In genomic region chr5:126508251-126508961, GRCh38 we compare ENCODE assay signal across 10 cellular contexts.
DNase-seq lines count a peak whose midpoint lies in the region; ATAC-seq and TF ChIP-seq lines count a peak whose summit lies in the region.
"Had no signal": no experiment of that assay in that cellular context is flagged by ENCODE, and none has a peak within 500 bp of the region (broad histone marks: within the 10 kb centered on the region; RNA-seq: fewer than 3 reads in every experiment).

No MANE protein-coding gene starts in this region.

- DNase-seq in CD8-positive, alpha-beta memory T cell = peak in 2 of 5 donors; percentile 26 to 39
- DNase-seq in NOMO-1 treated with DMSO at 0.1 percent for 48 hours (lab: John Stamatoyannopoulos, UW; ENCODE audit: unreplicated experiment) (peak; percentile 54), osteoblast (ENCODE audit: insufficient read length, low spot score, missing footprints) (no peak), WTC11 (ENCODE audit: low spot score) (no peak), NCI-H446 (lab: John Stamatoyannopoulos, UW) (no peak), pons (ENCODE audit: low spot score) (no peak)
- DNase-seq in central memory CD8-positive, alpha-beta T cell (ENCODE audit: low spot score in 2 of 2) = no peak
- DNase-seq: NCI-H1694 had no signal

- peak overlapping the region; percentile 58 to 90 (median 81) for H3K4me3 Mint-ChIP-seq in CD8-positive, alpha-beta memory T cell
- peak overlapping the region; percentile 50 for H3K4me3 Mint-ChIP-seq in central memory CD8-positive, alpha-beta T cell
- no peak overlapping the region for H3K4me3 Mint-ChIP-seq in WTC11
- H3K4me3 Mint-ChIP-seq: neural crest cell had no signal

- peaks cover 0 to 4% (median 0%) of the 10 kb centered on the region in 3 donors for H3K36me3 Mint-ChIP-seq in CD8-positive, alpha-beta memory T cell
- no peaks in the 10 kb centered on the region for H3K36me3 Mint-ChIP-seq in central memory CD8-positive, alpha-beta T cell (ENCODE audit: insufficient read depth)
- no peaks in the 10 kb centered on the region for H3K36me3 Mint-ChIP-seq in WTC11

- no peaks in the 10 kb centered on the region for H3K79me2 ChIP-seq in osteoblast (ENCODE audit: insufficient read depth, low read length)

- no peaks in the 10 kb centered on the region for H3K9me3 Mint-ChIP-seq in CD8-positive, alpha-beta memory T cell
- no peaks in the 10 kb centered on the region for H3K9me3 Mint-ChIP-seq in central memory CD8-positive, alpha-beta T cell
- H3K9me3 Mint-ChIP-seq in WTC11 = peaks cover 6% of the 10 kb centered on the region; the same call in 1 of the 2 replicates

- peak overlapping the region; percentile 48 for H2AFZ ChIP-seq in osteoblast (ENCODE audit: low read length)

- H3K27me3 ChIP-seq in CD8-positive, alpha-beta memory T cell (ENCODE audit: insufficient read depth, low read length, poor library complexity, severe bottlenecking) = no peaks in the 10 kb centered on the region
- H3K27me3 ChIP-seq in osteoblast (ENCODE audit: insufficient read depth, low read length) = no peaks in the 10 kb centered on the region

- POLR2A ChIA-PET in CD8-positive, alpha-beta memory T cell (lab: Charles Lee) = no interaction called here
- POLR2A ChIA-PET in WTC11 (lab: Charles Lee) = no interaction called here

- ATAC-seq in central memory CD8-positive, alpha-beta T cell (replicated peaks; ENCODE audit: extremely low read depth, poor library complexity, severe bottlenecking) = no peak
- ATAC-seq in GM18861 (IDR thresholded peaks at IDR 0.05; ENCODE audit: unreplicated experiment) = no peak
- no peak for ATAC-seq in WTC11

- no peak overlapping the region for H3K4me2 ChIP-seq in osteoblast (ENCODE audit: insufficient read depth, low read length)

- CTCF ChIA-PET in CD8-positive, alpha-beta memory T cell (lab: Charles Lee) = interaction anchor here (1.1 kb wide), 1 partner anchor 8 kb away, joined by 7 read pairs; no protein-coding TSS in a partner anchor
- CTCF ChIA-PET in WTC11 (lab: Charles Lee) = interaction anchor here (0.6 to 2.0 kb wide), 2 partner anchors 8 to 35 kb away, joined by 3 to 9 read pairs; no protein-coding TSS in a partner anchor

- no peaks in the 10 kb centered on the region for H4K20me1 ChIP-seq in osteoblast (ENCODE audit: insufficient read depth, low read length)

- peak overlapping the region; percentile 27 for H3K4me3 ChIP-seq in CD8-positive, alpha-beta memory T cell (ENCODE audit: low read length)
- H3K4me3 ChIP-seq in osteoblast (ENCODE audit: insufficient read depth, low read length) = no peak overlapping the region

- peaks cover 26% of the 10 kb centered on the region for H3K4me1 ChIP-seq in CD8-positive, alpha-beta memory T cell (ENCODE audit: insufficient read depth, low read length)
- H3K4me1 ChIP-seq in osteoblast (ENCODE audit: insufficient read depth, low read length) = peaks cover 12% of the 10 kb centered on the region

- H3K27ac Mint-ChIP-seq in CD8-positive, alpha-beta memory T cell = peak overlapping the region; percentile 6 to 99 (median 88)
- peak overlapping the region; percentile 76 for H3K27ac Mint-ChIP-seq in central memory CD8-positive, alpha-beta T cell (ENCODE audit: low read depth)
- no peak overlapping the region for H3K27ac Mint-ChIP-seq in WTC11

- H3K27me3 Mint-ChIP-seq in CD8-positive, alpha-beta memory T cell = no peaks in the 10 kb centered on the region
- H3K27me3 Mint-ChIP-seq in central memory CD8-positive, alpha-beta T cell = no peaks in the 10 kb centered on the region
- no peaks in the 10 kb centered on the region for H3K27me3 Mint-ChIP-seq in WTC11 (ENCODE audit: low read depth)

- H3K9me3 ChIP-seq in CD8-positive, alpha-beta memory T cell (ENCODE audit: low read length) = no peaks in the 10 kb centered on the region
- no peaks in the 10 kb centered on the region for H3K9me3 ChIP-seq in osteoblast (ENCODE audit: low read depth, low read length)

- no peak overlapping the region for H3K27ac ChIP-seq in CD8-positive, alpha-beta memory T cell (ENCODE audit: low read depth, low read length)
- H3K27ac ChIP-seq in osteoblast (ENCODE audit: low read depth, low read length) = no peak overlapping the region

- H3K4me1 Mint-ChIP-seq in CD8-positive, alpha-beta memory T cell = peaks cover 28 to 36% (median 29%) of the 10 kb centered on the region in 3 donors
- H3K4me1 Mint-ChIP-seq in central memory CD8-positive, alpha-beta T cell = peaks cover 10% of the 10 kb centered on the region
- peaks cover 11% of the 10 kb centered on the region for H3K4me1 Mint-ChIP-seq in WTC11

- no peak for TF ChIP-seq CTCF in osteoblast (IDR thresholded peaks at IDR 0.05; ENCODE audit: extremely low read depth, low read depth, low read length)
- TF ChIP-seq CTCF in WTC11 (IDR thresholded peaks at IDR 0.05) = no peak

- H3K36me3 ChIP-seq in CD8-positive, alpha-beta memory T cell (ENCODE audit: insufficient read depth, low read length) = no peaks in the 10 kb centered on the region
- H3K36me3 ChIP-seq in osteoblast (ENCODE audit: insufficient read depth, low read length) = no peaks in the 10 kb centered on the region

TF ChIP-seq in WTC11, 78 proteins besides CTCF, POLR2A, EP300 and RAD21 (continues in another document):
- TF ChIP-seq CDX4 (CRISPR knock-in tag; IDR thresholded peaks at IDR 0.05; ENCODE audit: borderline replicate concordance) (no peak), TEAD1 (CRISPR knock-in tag; IDR thresholded peaks at IDR 0.05) (no peak), TCF7 (CRISPR knock-in tag; IDR thresholded peaks at IDR 0.05; ENCODE audit: low read depth) (no peak), TEAD4 (CRISPR knock-in tag; IDR thresholded peaks at IDR 0.05) (no peak), RORB (CRISPR knock-in tag; IDR thresholded peaks at IDR 0.05) (no peak), ZNF138 (CRISPR knock-in tag; conservative IDR thresholded peaks at IDR 0.05) (no peak), ATF1 (CRISPR knock-in tag; IDR thresholded peaks at IDR 0.05) (no peak), ZNF232 (CRISPR knock-in tag; IDR thresholded peaks at IDR 0.05) (no peak), NFATC4 (CRISPR knock-in tag; IDR thresholded peaks at IDR 0.05) (no peak), JAZF1 (CRISPR knock-in tag; IDR thresholded peaks at IDR 0.05) (no peak), E2F1 (CRISPR knock-in tag; IDR thresholded peaks at IDR 0.05) (no peak)
- TF ChIP-seq, protein P1, sequence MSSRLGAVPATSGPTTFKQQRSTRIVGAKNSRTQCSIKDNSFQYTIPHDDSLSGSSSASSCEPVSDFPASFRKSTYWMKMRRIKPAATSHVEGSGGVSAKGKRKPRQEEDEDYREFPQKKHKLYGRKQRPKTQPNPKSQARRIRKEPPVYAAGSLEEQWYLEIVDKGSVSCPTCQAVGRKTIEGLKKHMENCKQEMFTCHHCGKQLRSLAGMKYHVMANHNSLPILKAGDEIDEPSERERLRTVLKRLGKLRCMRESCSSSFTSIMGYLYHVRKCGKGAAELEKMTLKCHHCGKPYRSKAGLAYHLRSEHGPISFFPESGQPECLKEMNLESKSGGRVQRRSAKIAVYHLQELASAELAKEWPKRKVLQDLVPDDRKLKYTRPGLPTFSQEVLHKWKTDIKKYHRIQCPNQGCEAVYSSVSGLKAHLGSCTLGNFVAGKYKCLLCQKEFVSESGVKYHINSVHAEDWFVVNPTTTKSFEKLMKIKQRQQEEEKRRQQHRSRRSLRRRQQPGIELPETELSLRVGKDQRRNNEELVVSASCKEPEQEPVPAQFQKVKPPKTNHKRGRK (CRISPR knock-in tag; IDR thresholded peaks at IDR 0.05; ENCODE audit: borderline replicate concordance) = no peak
- TF ChIP-seq, protein P2, sequence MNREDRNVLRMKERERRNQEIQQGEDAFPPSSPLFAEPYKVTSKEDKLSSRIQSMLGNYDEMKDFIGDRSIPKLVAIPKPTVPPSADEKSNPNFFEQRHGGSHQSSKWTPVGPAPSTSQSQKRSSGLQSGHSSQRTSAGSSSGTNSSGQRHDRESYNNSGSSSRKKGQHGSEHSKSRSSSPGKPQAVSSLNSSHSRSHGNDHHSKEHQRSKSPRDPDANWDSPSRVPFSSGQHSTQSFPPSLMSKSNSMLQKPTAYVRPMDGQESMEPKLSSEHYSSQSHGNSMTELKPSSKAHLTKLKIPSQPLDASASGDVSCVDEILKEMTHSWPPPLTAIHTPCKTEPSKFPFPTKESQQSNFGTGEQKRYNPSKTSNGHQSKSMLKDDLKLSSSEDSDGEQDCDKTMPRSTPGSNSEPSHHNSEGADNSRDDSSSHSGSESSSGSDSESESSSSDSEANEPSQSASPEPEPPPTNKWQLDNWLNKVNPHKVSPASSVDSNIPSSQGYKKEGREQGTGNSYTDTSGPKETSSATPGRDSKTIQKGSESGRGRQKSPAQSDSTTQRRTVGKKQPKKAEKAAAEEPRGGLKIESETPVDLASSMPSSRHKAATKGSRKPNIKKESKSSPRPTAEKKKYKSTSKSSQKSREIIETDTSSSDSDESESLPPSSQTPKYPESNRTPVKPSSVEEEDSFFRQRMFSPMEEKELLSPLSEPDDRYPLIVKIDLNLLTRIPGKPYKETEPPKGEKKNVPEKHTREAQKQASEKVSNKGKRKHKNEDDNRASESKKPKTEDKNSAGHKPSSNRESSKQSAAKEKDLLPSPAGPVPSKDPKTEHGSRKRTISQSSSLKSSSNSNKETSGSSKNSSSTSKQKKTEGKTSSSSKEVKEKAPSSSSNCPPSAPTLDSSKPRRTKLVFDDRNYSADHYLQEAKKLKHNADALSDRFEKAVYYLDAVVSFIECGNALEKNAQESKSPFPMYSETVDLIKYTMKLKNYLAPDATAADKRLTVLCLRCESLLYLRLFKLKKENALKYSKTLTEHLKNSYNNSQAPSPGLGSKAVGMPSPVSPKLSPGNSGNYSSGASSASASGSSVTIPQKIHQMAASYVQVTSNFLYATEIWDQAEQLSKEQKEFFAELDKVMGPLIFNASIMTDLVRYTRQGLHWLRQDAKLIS (CRISPR knock-in tag; IDR thresholded peaks at IDR 0.05; ENCODE audit: borderline replicate concordance) = no peak
